8 cellular contexts compared by ENCODE assay signal in genomic region chr19:40284501-40285352, GRCh38. TPM values are rescaled to one million over a fixed set of nuclear protein-coding genes. Genes with fewer than 3 reads are reported as not detected.
DNase-seq lines count a peak whose midpoint lies in the region; ATAC-seq and TF ChIP-seq lines count a peak whose summit lies in the region.

AKT2 (minus strand) TSS chr19:40285345; CDS start chr19:40265267, 20,078 bp downstream.

- peaks cover 34% of the 10 kb centered on the region for H3K4me1 Mint-ChIP-seq in T-helper 2 cell treated with Interferon-gamma antibody and Interleukin-4, amounts not matched to agents 5 μg/mL and 100 μg/mL, for 36 hours (ENCODE audit: low read depth)

- peak within 1 kb of the TSS; percentile 93 for H3K4me3 Mint-ChIP-seq in T-helper 2 cell treated with Interferon-gamma antibody and Interleukin-4, amounts not matched to agents 5 μg/mL and 100 μg/mL, for 36 hours

- no peak within 1 kb of the TSS for H3K4me3 ChIP-seq in KMS-11 (IDR thresholded peaks at IDR 0.05; ENCODE audit: insufficient read depth, low read depth, low read length)
- H3K4me3 ChIP-seq in iPS-11a (ENCODE audit: low read depth, low read length): peak within 1 kb of the TSS; percentile 81
- peak within 1 kb of the TSS; percentile 86 for H3K4me3 ChIP-seq in skeletal muscle satellite cell (ENCODE audit: low read length)

- H3K27ac Mint-ChIP-seq in T-helper 2 cell treated with Interferon-gamma antibody and Interleukin-4, amounts not matched to agents 5 μg/mL and 100 μg/mL, for 36 hours: peak within 1 kb of the TSS; percentile 99

- no peak; the same call in 1 of the 2 replicates for TF ChIP-seq CTCF in KMS-11 (conservative IDR thresholded peaks at IDR 0.05; ENCODE audit: low read depth, low read length)

- H3K36me3 ChIP-seq in KMS-11 (ENCODE audit: insufficient read depth): no peaks in the 10 kb centered on the region
- H3K36me3 ChIP-seq in skeletal muscle satellite cell (ENCODE audit: insufficient read depth, low read length): peaks cover 6% of the 10 kb centered on the region

- peaks cover 51% of the 10 kb centered on the region for H3K79me2 ChIP-seq in KMS-11 (ENCODE audit: insufficient read depth, low read depth)

- no peaks in the 10 kb centered on the region for H3K9me3 ChIP-seq in skeletal muscle satellite cell (replicated peaks; ENCODE audit: low read length)

- peak; percentile 36 for ATAC-seq in GM21528 (IDR thresholded peaks at IDR 0.05; ENCODE audit: low FRiP score, unreplicated experiment)

- peak within 1 kb of the TSS; percentile 75 for H3K27ac ChIP-seq in KMS-11

- H3K9me3 Mint-ChIP-seq in T-helper 2 cell treated with Interferon-gamma antibody and Interleukin-4, amounts not matched to agents 5 μg/mL and 100 μg/mL, for 36 hours: no peaks in the 10 kb centered on the region

- H3K36me3 Mint-ChIP-seq in T-helper 2 cell treated with Interferon-gamma antibody and Interleukin-4, amounts not matched to agents 5 μg/mL and 100 μg/mL, for 36 hours (ENCODE audit: low read depth): peaks cover 3% of the 10 kb centered on the region

- H3K9ac ChIP-seq in KMS-11 (peak within 1 kb of the TSS; percentile 83), skeletal muscle satellite cell (ENCODE audit: low read depth, low read length) (peak within 1 kb of the TSS; percentile 90)

- DNase-seq in DMS79 (lab: John Stamatoyannopoulos, UW) (peak; percentile 73), astrocyte of the hippocampus (ENCODE audit: low read depth, low spot score) (peak; percentile 38), SKM-1 treated with dmso at 0.1 percent for 144 hours (lab: John Stamatoyannopoulos, UW; ENCODE audit: unreplicated experiment) (no peak)
- DNase-seq in T-helper 2 cell treated with Interferon-gamma antibody and Interleukin-4, amounts not matched to agents 5 μg/mL and 100 μg/mL, for 36 hours (ENCODE audit: low spot score): peak; percentile 51

- H3K4me2 ChIP-seq in KMS-11 (peak within 1 kb of the TSS; percentile 77), skeletal muscle satellite cell (ENCODE audit: low read length) (peak within 1 kb of the TSS; percentile 92)

- peaks cover 21% of the 10 kb centered on the region for H3K4me1 ChIP-seq in KMS-11 (ENCODE audit: low read depth, poor library complexity, severe bottlenecking)
- H3K4me1 ChIP-seq in skeletal muscle satellite cell (ENCODE audit: control insufficient read depth, insufficient read depth, low read length): peaks cover 44% of the 10 kb centered on the region

- no peaks in the 10 kb centered on the region for H3K27me3 Mint-ChIP-seq in T-helper 2 cell treated with Interferon-gamma antibody and Interleukin-4, amounts not matched to agents 5 μg/mL and 100 μg/mL, for 36 hours (ENCODE audit: low read depth)

- no peaks in the 10 kb centered on the region for H3K27me3 ChIP-seq in KMS-11 (ENCODE audit: insufficient read depth, low read depth)
- H3K27me3 ChIP-seq in skeletal muscle satellite cell (ENCODE audit: control insufficient read depth, insufficient read depth, low read length): no peaks in the 10 kb centered on the region

- no peaks in the 10 kb centered on the region for H4K20me1 ChIP-seq in KMS-11 (ENCODE audit: insufficient read depth)

- H2AFZ ChIP-seq in KMS-11 (ENCODE audit: low read depth): peak within 1 kb of the TSS; percentile 84

RNA-seq across cellular contexts. Expression of gene AKT2, which starts in this region (rescaled TPM):
- 87.4 and 101 TPM in 2 replicates for total RNA-seq in skeletal muscle satellite cell (2012; rRNA removed)
